ENCODE assay signal across 32 cellular contexts in genomic region chr21:28186604-28187003, GRCh38.
"Had no signal": no experiment of that assay in that cellular context is flagged by ENCODE, and none has a peak within 500 bp of the region (broad histone marks: within the 10 kb centered on the region; RNA-seq: fewer than 3 reads in every experiment).

No MANE protein-coding gene starts in this region.

- ATAC-seq: activated T-cell treated with anti-CD3 and anti-CD28 coated beads, Interleukin-2, amount 50 U/mL, for 72 hours; esophagus mucosa; foreskin keratinocyte; gastroesophageal sphincter; WTC11 had no signal

- H3K4me3 ChIP-seq: adrenal gland, ascending aorta, breast epithelium, cardiac muscle cell, colonic mucosa, dorsolateral prefrontal cortex, gastroesophageal sphincter, heart right ventricle had no signal

- H3K27me3 Mint-ChIP-seq: activated CD4-positive, alpha-beta memory T cell treated with anti-CD3 and anti-CD28 coated beads, Interleukin-2, amount 10 ng/mL, durations not matched to agents 7 days and 5 days; activated CD4-positive, alpha-beta T cell treated with anti-CD3 and anti-CD28 coated beads, Interleukin-2, amount 10 ng/mL, durations not matched to agents 7 days and 5 days; activated naive CD4-positive, alpha-beta T cell treated with anti-CD3 and anti-CD28 coated beads, Interleukin-2, amount 10 ng/mL, durations not matched to agents 7 days and 5 days; activated naive CD8-positive, alpha-beta T cell; activated T-cell treated with anti-CD3 and anti-CD28 coated beads, Interleukin-2, amount 50 U/mL, for 24 hours; dendritic cell treated with granulocyte-macrophage colony-stimulating factor and Interleukin-4, amounts not matched to agents 40 ng/mL and 50 ng/mL, for 4 days had no signal

- H3K36me3 Mint-ChIP-seq: activated naive CD4-positive, alpha-beta T cell treated with anti-CD3 and anti-CD28 coated beads, Interleukin-2, amount 10 ng/mL, durations not matched to agents 7 days and 5 days; activated naive CD8-positive, alpha-beta T cell; brain had no signal

- H3K4me1 ChIP-seq: adrenal gland, ascending aorta, breast epithelium, colonic mucosa, foreskin keratinocyte, heart right ventricle had no signal

- H3K27ac Mint-ChIP-seq: activated CD4-positive, alpha-beta memory T cell treated with anti-CD3 and anti-CD28 coated beads, Interleukin-2, amount 10 ng/mL, durations not matched to agents 7 days and 5 days; activated CD4-positive, alpha-beta T cell treated with anti-CD3 and anti-CD28 coated beads, Interleukin-2, amount 10 ng/mL, durations not matched to agents 7 days and 5 days; activated naive CD4-positive, alpha-beta T cell treated with anti-CD3 and anti-CD28 coated beads, Interleukin-2, amount 10 ng/mL, durations not matched to agents 7 days and 5 days; activated naive CD8-positive, alpha-beta T cell; activated T-cell treated with anti-CD3 and anti-CD28 coated beads, Interleukin-2, amount 50 U/mL, for 24 hours; activated T-cell treated with anti-CD3 and anti-CD28 coated beads, Interleukin-2, amount 50 U/mL, for 72 hours; brain; dendritic cell treated with granulocyte-macrophage colony-stimulating factor and Interleukin-4, amounts not matched to agents 40 ng/mL and 50 ng/mL, for 4 days; endodermal cell; WTC11 had no signal

- H3K9me3 ChIP-seq: adrenal gland, ascending aorta, colonic mucosa had no signal

- H3K4me1 Mint-ChIP-seq: activated CD4-positive, alpha-beta memory T cell treated with anti-CD3 and anti-CD28 coated beads, Interleukin-2, amount 10 ng/mL, durations not matched to agents 7 days and 5 days; activated CD4-positive, alpha-beta T cell treated with anti-CD3 and anti-CD28 coated beads, Interleukin-2, amount 10 ng/mL, durations not matched to agents 7 days and 5 days; activated naive CD4-positive, alpha-beta T cell treated with anti-CD3 and anti-CD28 coated beads, Interleukin-2, amount 10 ng/mL, durations not matched to agents 7 days and 5 days; brain; WTC11 had no signal

- H3K27me3 ChIP-seq: adrenal gland, ascending aorta, breast epithelium, cardiac muscle cell, colonic mucosa, foreskin keratinocyte, gastroesophageal sphincter, heart right ventricle had no signal

- H3K27ac ChIP-seq: adrenal gland, ascending aorta, breast epithelium, cardiac muscle cell, colonic mucosa, dorsolateral prefrontal cortex, foreskin keratinocyte, heart right ventricle, VCaP had no signal

- DNase-seq: activated CD4-positive, alpha-beta memory T cell treated with anti-CD3 and anti-CD28 coated beads, Interleukin-2, amount 10 ng/mL, durations not matched to agents 7 days and 5 days; activated CD4-positive, alpha-beta T cell treated with anti-CD3 and anti-CD28 coated beads for 1 hour; activated CD4-positive, alpha-beta T cell treated with anti-CD3 and anti-CD28 coated beads for 4 hours; activated CD4-positive, alpha-beta T cell treated with anti-CD3 and anti-CD28 coated beads, Interleukin-2, amount 10 ng/mL, durations not matched to agents 7 days and 5 days; activated CD4-positive, alpha-beta T cell treated with anti-CD3 and anti-CD28 coated beads, Interleukin-2, amount 50 U/mL, for 4 hours; activated CD8-positive, alpha-beta memory T cell treated with anti-CD3 and anti-CD28 coated beads, Interleukin-2, amount 50 U/mL, for 48 hours; activated gamma-delta T cell; activated naive CD4-positive, alpha-beta T cell; activated naive CD4-positive, alpha-beta T cell treated with anti-CD3 and anti-CD28 coated beads, Interleukin-2, amount 10 ng/mL, durations not matched to agents 7 days and 5 days; activated T-cell treated with anti-CD3 and anti-CD28 coated beads for 4 hours; activated T-cell treated with anti-CD3 and anti-CD28 coated beads, Interleukin-2, amount 50 U/mL, for 24 hours; activated T-cell treated with anti-CD3 and anti-CD28 coated beads, Interleukin-2, amount 50 U/mL, for 72 hours; adrenal gland; central memory CD4-positive, alpha-beta T cell; cerebellar nuclear complex; colonic mucosa; dorsolateral prefrontal cortex; effector memory CD4-positive, alpha-beta T cell; endodermal cell; foreskin keratinocyte; heart right ventricle; T-helper 2 cell had no signal

- H3K36me3 ChIP-seq: adrenal gland, ascending aorta, breast epithelium, cardiac muscle cell, colonic mucosa, gastroesophageal sphincter, heart right ventricle had no signal

- H3K4me3 Mint-ChIP-seq: activated CD4-positive, alpha-beta memory T cell treated with anti-CD3 and anti-CD28 coated beads, Interleukin-2, amount 10 ng/mL, durations not matched to agents 7 days and 5 days; activated CD4-positive, alpha-beta T cell treated with anti-CD3 and anti-CD28 coated beads, Interleukin-2, amount 10 ng/mL, durations not matched to agents 7 days and 5 days; activated naive CD4-positive, alpha-beta T cell treated with anti-CD3 and anti-CD28 coated beads, Interleukin-2, amount 10 ng/mL, durations not matched to agents 7 days and 5 days; activated naive CD8-positive, alpha-beta T cell; activated T-cell treated with anti-CD3 and anti-CD28 coated beads, Interleukin-2, amount 50 U/mL, for 24 hours; activated T-cell treated with anti-CD3 and anti-CD28 coated beads, Interleukin-2, amount 50 U/mL, for 72 hours; brain; dendritic cell treated with granulocyte-macrophage colony-stimulating factor and Interleukin-4, amounts not matched to agents 40 ng/mL and 50 ng/mL, for 4 days; endodermal cell; WTC11 had no signal
